In the genomic region with DNA sequence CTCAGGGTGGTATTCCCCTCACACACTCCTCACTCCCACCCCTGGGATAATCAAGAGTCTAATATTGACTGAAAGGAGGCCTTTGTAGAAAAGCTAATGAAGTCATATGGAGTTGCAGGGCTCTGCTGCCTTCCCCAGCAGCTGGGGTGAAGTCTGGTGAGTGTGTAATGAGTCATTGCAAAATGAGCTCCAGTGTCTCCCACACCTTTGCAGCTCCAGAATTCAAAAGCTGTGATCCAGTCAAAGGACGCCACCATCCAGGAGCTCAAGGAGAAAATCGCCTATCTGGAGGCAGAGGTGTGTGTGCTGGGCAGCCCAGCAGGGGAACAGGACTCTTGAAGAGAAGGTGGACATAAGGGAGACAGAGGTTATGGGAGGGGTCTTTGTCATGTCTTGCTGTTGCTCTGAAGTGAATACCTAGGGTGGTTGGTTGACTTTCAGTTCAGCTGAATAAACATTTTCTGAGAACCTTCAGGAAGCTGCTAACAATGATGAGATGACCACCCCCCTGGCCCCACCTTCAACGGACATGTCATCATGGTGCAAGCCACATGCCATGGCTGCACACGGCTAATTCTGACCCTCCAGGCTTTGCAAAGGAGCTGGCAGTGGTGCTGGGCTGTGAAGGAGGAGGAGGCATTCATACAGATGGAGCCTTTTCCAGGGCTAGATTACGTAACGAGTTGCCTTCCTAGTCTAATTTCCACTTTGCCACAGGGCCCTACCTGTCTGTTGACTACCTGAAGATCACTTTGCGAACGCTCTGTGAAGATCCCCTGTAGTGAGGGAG, we compare ENCODE assay signal across 1 cellular context.
TF ChIP-seq lines count a peak whose summit lies in the region.

No MANE protein-coding gene starts in this region.

TF ChIP-seq in HepG2, 621 proteins besides CTCF, POLR2A, EP300 and RAD21:
- TF ChIP-seq UBTF (CRISPR knock-in tag; IDR thresholded peaks at IDR 0.05) (no peak), SNAPC5 (CRISPR knock-in tag; IDR thresholded peaks at IDR 0.05; ENCODE audit: borderline replicate concordance) (no peak)
